In genomic region chr4:19301527-19301926, GRCh38 we compare ENCODE assay signal across 21 cellular contexts.
DNase-seq lines count a peak whose midpoint lies in the region; ATAC-seq and TF ChIP-seq lines count a peak whose summit lies in the region.
"Had no signal": no experiment of that assay in that cellular context is flagged by ENCODE, and none has a peak within 500 bp of the region (broad histone marks: within the 10 kb centered on the region; RNA-seq: fewer than 3 reads in every experiment).

No MANE protein-coding gene starts in this region.

- H2BK5ac ChIP-seq in mesenchymal stem cell (ENCODE audit: low read depth, low read length, poor library complexity, severe bottlenecking) = no peak overlapping the region

- H3K18ac ChIP-seq in mesenchymal stem cell (ENCODE audit: low read depth in 1 of 2, low read length in 2 of 2) = no peak overlapping the region

- no peak overlapping the region for H3K9ac ChIP-seq in mesenchymal stem cell (ENCODE audit: low read length)
- H3K9ac ChIP-seq: GM23248 had no signal

- H3K27ac ChIP-seq in brain microvascular endothelial cell (no peak overlapping the region), mesenchymal stem cell (ENCODE audit: low read length, poor library complexity, severe bottlenecking) (no peak overlapping the region)
- H3K27ac ChIP-seq: GM23248, PC-9, RWPE1 had no signal

- H2BK12ac ChIP-seq in mesenchymal stem cell (ENCODE audit: low read length in 2 of 2) = no peak overlapping the region

- no peak overlapping the region for H3K4ac ChIP-seq in mesenchymal stem cell (ENCODE audit: low read depth in 1 of 2, low read length in 2 of 2)

- ATAC-seq in GM21381 (IDR thresholded peaks at IDR 0.05; ENCODE audit: unreplicated experiment) (no peak), HG02885 (IDR thresholded peaks at IDR 0.05; ENCODE audit: poor library complexity, unreplicated experiment) (no peak)
- ATAC-seq: GM12878 had no signal

- no peak overlapping the region for H2AK5ac ChIP-seq in mesenchymal stem cell (ENCODE audit: low read length, severe bottlenecking)

- no peaks in the 10 kb centered on the region for H3K9me3 ChIP-seq in mesenchymal stem cell (ENCODE audit: control insufficient read depth, low read length)
- H3K9me3 ChIP-seq: BE2C had no signal

- H2BK15ac ChIP-seq in mesenchymal stem cell (ENCODE audit: low read depth, poor library complexity, severe bottlenecking) = no peak overlapping the region

- DNase-seq in A172 (ENCODE audit: low spot score) (peak; percentile 10), HuH-7 (ENCODE audit: low spot score) (peak; percentile 27), brain microvascular endothelial cell (peak; percentile 18), mesenchymal stem cell (peak; percentile 18), NCI-H446 (lab: John Stamatoyannopoulos, UW) (no peak), SHP77 (lab: John Stamatoyannopoulos, UW) (no peak)
- DNase-seq: 8988T; BE2C; CD4-positive, CD25-positive, alpha-beta regulatory T cell; COR-L47; GF-D8; GM23248; KBM-7; NCI-H187 treated with DMSO at 0.1 percent for 48 hours; NCI-H226; NCI-H524 treated with DMSO at 0.1 percent for 48 hours; PC-9 had no signal

- H3K14ac ChIP-seq in mesenchymal stem cell (ENCODE audit: low read length in 2 of 2) = no peak overlapping the region

- H3K27me3 ChIP-seq in brain microvascular endothelial cell (replicated peaks) = no peaks in the 10 kb centered on the region
- no peaks in the 10 kb centered on the region for H3K27me3 ChIP-seq in mesenchymal stem cell (ENCODE audit: control insufficient read depth in 1 of 2, insufficient read depth in 1 of 2, low read length in 2 of 2)
- H3K27me3 ChIP-seq: BE2C had no signal

- no peak overlapping the region for H3K23ac ChIP-seq in mesenchymal stem cell (ENCODE audit: low read length in 2 of 2)

- TF ChIP-seq CTCF in brain microvascular endothelial cell (IDR thresholded peaks at IDR 0.05; ENCODE audit: low read depth, low read length, missing control alignments) = no peak

- no peaks in the 10 kb centered on the region for H3K79me1 ChIP-seq in mesenchymal stem cell (replicated peaks; ENCODE audit: low read length, poor library complexity, severe bottlenecking)

- no peak overlapping the region for H2AFZ ChIP-seq in mesenchymal stem cell (ENCODE audit: low read depth, low read length)
- H2AFZ ChIP-seq: GM23248, PC-9 had no signal

- H4K8ac ChIP-seq in mesenchymal stem cell (ENCODE audit: low read length) = no peak overlapping the region

- H2BK120ac ChIP-seq in mesenchymal stem cell (ENCODE audit: low read depth, low read length) = no peak overlapping the region

- no peaks in the 10 kb centered on the region for H3K4me1 ChIP-seq in mesenchymal stem cell (ENCODE audit: control insufficient read depth, insufficient read depth, low read depth, low read length)
- H3K4me1 ChIP-seq: BE2C had no signal

- H3K36me3 ChIP-seq in brain microvascular endothelial cell (replicated peaks) (no peaks in the 10 kb centered on the region), mesenchymal stem cell (ENCODE audit: control insufficient read depth in 1 of 2, insufficient read depth in 2 of 2, low read depth in 1 of 2, low read length in 2 of 2) (no peaks in the 10 kb centered on the region)
- H3K36me3 ChIP-seq: BE2C had no signal

- H3K4me3 ChIP-seq in brain microvascular endothelial cell (ENCODE audit: low read depth, low read length) (no peak overlapping the region), mesenchymal stem cell (ENCODE audit: insufficient read depth in 1 of 2, low read depth in 1 of 2, low read length in 2 of 2) (no peak overlapping the region)
- H3K4me3 ChIP-seq: GM12878, GM23248, PC-9 had no signal

- in situ Hi-C loops in brain microvascular endothelial cell (cut with HindIII; ENCODE audit: low pct_ligation_motif_present, low sequenced_read_pairs) = no loop called here

- H4K91ac ChIP-seq in mesenchymal stem cell (ENCODE audit: low read length) = no peak overlapping the region

- WGBS in mesenchymal stem cell = 74% methylated on average over 2 of the region's 4 CpGs

- no peak overlapping the region for H3K4me2 ChIP-seq in mesenchymal stem cell (ENCODE audit: low read length, poor library complexity, severe bottlenecking)
- H3K4me2 ChIP-seq: PC-9 had no signal

Comparison
In these comparisons a context has a peak if more than half of its experiments do, and no peak if none do; other contexts are left out.
1. DNase-seq: peak in A172 (single experiment), HuH-7 (single experiment), brain microvascular endothelial cell (single experiment) and mesenchymal stem cell (single experiment); none in NCI-H446 (0 of 2) and SHP77 (0 of 2).